In the genomic region with DNA sequence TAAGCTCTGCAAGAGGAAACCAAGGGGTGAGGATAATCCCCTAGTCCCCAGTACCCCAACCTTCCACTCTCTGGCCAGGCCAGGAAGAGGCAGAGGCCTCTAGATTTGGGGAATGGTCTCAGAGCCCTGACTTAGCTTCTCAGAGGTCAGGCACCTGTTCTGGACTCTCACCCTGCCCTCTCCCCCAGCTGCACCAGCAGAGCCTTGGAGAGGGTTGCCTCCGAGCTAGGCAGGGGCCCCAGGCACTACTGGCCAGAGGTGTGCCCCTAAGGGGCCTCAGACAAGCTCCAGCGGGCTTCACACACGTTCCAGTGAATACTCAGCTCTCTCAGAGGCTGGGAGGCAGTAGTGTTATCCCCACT, we compare ENCODE assay signal across 9 cellular contexts. TPM values are rescaled to one million over a fixed set of nuclear protein-coding genes. Genes with fewer than 3 reads are reported as not detected.
DNase-seq lines count a peak whose midpoint lies in the region; ATAC-seq, FAIRE-seq and TF ChIP-seq lines count a peak whose summit lies in the region.
"Had no signal": no experiment of that assay in that cellular context is flagged by ENCODE, and none has a peak within 500 bp of the region (broad histone marks: within the 10 kb centered on the region; RNA-seq: fewer than 3 reads in every experiment).

No MANE protein-coding gene starts in this region.

- CTCF ChIA-PET in CD8-positive, alpha-beta memory T cell (lab: Charles Lee), result no interaction called here

- H3K27me3 Mint-ChIP-seq in CD8-positive, alpha-beta memory T cell, result peaks cover 15 to 43% of the 10 kb centered on the region in 2 donors

- TF ChIP-seq CTCF in fibroblast of mammary gland (conservative IDR thresholded peaks at IDR 0.05; ENCODE audit: control insufficient read depth, insufficient read depth, low read depth, low read length), result no peak

- ATAC-seq in HG02981 (IDR thresholded peaks at IDR 0.05; ENCODE audit: unreplicated experiment) (no peak), GM21423 (IDR thresholded peaks at IDR 0.05; ENCODE audit: unreplicated experiment) (no peak)

- H3K27me3 ChIP-seq in CD8-positive, alpha-beta memory T cell (ENCODE audit: insufficient read depth, low read length, poor library complexity, severe bottlenecking), result peaks cover 24% of the 10 kb centered on the region
- no peaks in the 10 kb centered on the region for H3K27me3 ChIP-seq in SJCRH30

- no peak overlapping the region for H3K4me3 ChIP-seq in CD8-positive, alpha-beta memory T cell (ENCODE audit: low read length)
- H3K4me3 ChIP-seq in SJCRH30, result peak overlapping the region; percentile 68
- H3K4me3 ChIP-seq in fibroblast of mammary gland (ENCODE audit: control insufficient read depth, low read depth, low read length), result peak overlapping the region; percentile 41
- peak overlapping the region; percentile 62 for H3K4me3 ChIP-seq in skeletal muscle cell (ENCODE audit: low read depth, low read length)

- peaks cover 9% of the 10 kb centered on the region for H3K4me1 ChIP-seq in CD8-positive, alpha-beta memory T cell (ENCODE audit: insufficient read depth, low read length)
- peaks cover 33% of the 10 kb centered on the region for H3K4me1 ChIP-seq in SJCRH30

- H3K4me3 Mint-ChIP-seq in CD8-positive, alpha-beta memory T cell, result peak overlapping the region; percentile 60 to 85 (median 71)

- DNase-seq in CD8-positive, alpha-beta memory T cell, result no peak
- DNase-seq in SJCRH30, result no peak
- no peak for DNase-seq in fibroblast of mammary gland (ENCODE audit: low read depth)
- no peak for DNase-seq in skeletal muscle cell (ENCODE audit: low read depth)
- DNase-seq in GM12892 (ENCODE audit: insufficient read length), result no peak
- DNase-seq in superior temporal gyrus (ENCODE audit: extremely low spot score), result no peak

- no peak for FAIRE-seq in GM12892 (lab: Jason Lieb, UNC)
- FAIRE-seq: RCC 7860 had no signal

- no peaks in the 10 kb centered on the region for H3K36me3 ChIP-seq in CD8-positive, alpha-beta memory T cell (ENCODE audit: insufficient read depth, low read length)
- no peaks in the 10 kb centered on the region for H3K36me3 ChIP-seq in SJCRH30

- no peaks in the 10 kb centered on the region for H3K9me3 Mint-ChIP-seq in CD8-positive, alpha-beta memory T cell

- peaks cover 0 to 5% (median 0%) of the 10 kb centered on the region in 3 donors for H3K36me3 Mint-ChIP-seq in CD8-positive, alpha-beta memory T cell

- no peak overlapping the region for H3K27ac ChIP-seq in CD8-positive, alpha-beta memory T cell (ENCODE audit: low read depth, low read length)
- no peak overlapping the region for H3K27ac ChIP-seq in SJCRH30

- POLR2A ChIA-PET in CD8-positive, alpha-beta memory T cell (lab: Charles Lee), result interaction anchor here (0.6 kb wide), 1 partner anchor 110 kb away, joined by 8 read pairs; no protein-coding TSS in a partner anchor

- peaks cover 0 to 14% (median 1%) of the 10 kb centered on the region in 3 donors for H3K4me1 Mint-ChIP-seq in CD8-positive, alpha-beta memory T cell

- TF ChIP-seq POLR2A in GM12892 (IDR thresholded peaks at IDR 0.05; ENCODE audit: low read depth, low read length), result no peak

- H3K27ac Mint-ChIP-seq in CD8-positive, alpha-beta memory T cell, result peak overlapping the region in 3 of 8 donors; percentile 59 to 75 (median 60)

- H3K9me3 ChIP-seq in CD8-positive, alpha-beta memory T cell (ENCODE audit: low read length), result no peaks in the 10 kb centered on the region
- H3K9me3 ChIP-seq in SJCRH30 (replicated peaks), result no peaks in the 10 kb centered on the region

RNA-seq across cellular contexts. Expression of a gene that starts 8.0 kb away (rescaled TPM):
- total RNA-seq in CD8-positive, alpha-beta memory T cell, result 1 to 10 TPM; 1.1 to 2.0 TPM
- polyA plus RNA-seq in CD8-positive, alpha-beta memory T cell, result 0.43 TPM
- 1.8 and 2.1 TPM in 2 replicates for total RNA-seq in SJCRH30 (2014; rRNA removed; shearing (Covaris generic))
- not detected for polyA plus RNA-seq in GM12892 (2012; ENCODE audit: missing spikeins)

RNA-seq across cellular contexts. Expression of a gene that starts 13.6 kb away (rescaled TPM):
- 1 to 10 TPM in 1 of 2 experiments, under 1 TPM in 1; 0.98 to 1.1 TPM for total RNA-seq in CD8-positive, alpha-beta memory T cell
- polyA plus RNA-seq in CD8-positive, alpha-beta memory T cell, result 0.23 TPM
- total RNA-seq in SJCRH30 (2014; rRNA removed; shearing (Covaris generic)), result 9.2 and 14.2 TPM in 2 replicates
- polyA plus RNA-seq in GM12892 (2012; ENCODE audit: missing spikeins), result 0.15 TPM

RNA-seq across cellular contexts. Expression of a gene that starts 18.6 kb away (rescaled TPM):
- 10 to 100 TPM; 35.1 to 43.2 TPM for total RNA-seq in CD8-positive, alpha-beta memory T cell
- 63.4 TPM for polyA plus RNA-seq in CD8-positive, alpha-beta memory T cell
- total RNA-seq in SJCRH30 (2014; rRNA removed; shearing (Covaris generic)), result 10.7 and 11.0 TPM in 2 replicates
- 14.3 TPM for polyA plus RNA-seq in GM12892 (2012; ENCODE audit: missing spikeins)

RNA-seq across cellular contexts. Expression of a gene that starts 23.4 kb away (rescaled TPM):
- 1 to 10 TPM; 2.6 to 3.2 TPM for total RNA-seq in CD8-positive, alpha-beta memory T cell
- 14.4 TPM for polyA plus RNA-seq in CD8-positive, alpha-beta memory T cell
- 0.06 TPM in 1 of 2 replicates, not detected in the other for total RNA-seq in SJCRH30 (2014; rRNA removed; shearing (Covaris generic))
- polyA plus RNA-seq in GM12892 (2012; ENCODE audit: missing spikeins), result not detected

RNA-seq across cellular contexts. Expression of a gene that starts 51.8 kb away (rescaled TPM):
- 10 to 100 TPM; 16.6 to 17.8 TPM for total RNA-seq in CD8-positive, alpha-beta memory T cell
- 27.1 TPM for polyA plus RNA-seq in CD8-positive, alpha-beta memory T cell
- 9.6 and 10.3 TPM in 2 replicates for total RNA-seq in SJCRH30 (2014; rRNA removed; shearing (Covaris generic))
- 5.4 TPM for polyA plus RNA-seq in GM12892 (2012; ENCODE audit: missing spikeins)
